In the genomic region with DNA sequence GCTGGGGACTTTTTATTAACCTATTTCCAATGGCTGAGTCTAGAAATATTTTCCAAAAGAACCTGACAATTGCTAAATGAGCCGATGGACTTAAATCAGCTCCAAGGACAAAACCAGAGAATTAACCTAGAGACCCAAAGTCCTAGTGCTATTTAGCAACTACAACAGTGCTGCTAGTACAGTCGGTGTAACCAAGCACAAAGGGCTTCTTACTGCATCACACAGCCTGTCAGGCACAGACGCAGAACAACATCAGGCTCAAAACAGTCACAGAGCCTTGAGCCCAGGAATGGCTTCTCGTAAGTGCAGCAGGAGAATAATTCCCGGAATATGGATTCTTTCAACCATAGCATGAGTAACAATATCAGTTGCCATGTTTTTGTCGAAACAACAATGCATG, we compare ENCODE assay signal across 1 cellular context.
TF ChIP-seq lines count a peak whose summit lies in the region.

No MANE protein-coding gene starts in this region.

TF ChIP-seq in liver, 16 proteins besides CTCF, POLR2A, EP300 and RAD21 (continued from another document):
- TF ChIP-seq, protein P1, sequence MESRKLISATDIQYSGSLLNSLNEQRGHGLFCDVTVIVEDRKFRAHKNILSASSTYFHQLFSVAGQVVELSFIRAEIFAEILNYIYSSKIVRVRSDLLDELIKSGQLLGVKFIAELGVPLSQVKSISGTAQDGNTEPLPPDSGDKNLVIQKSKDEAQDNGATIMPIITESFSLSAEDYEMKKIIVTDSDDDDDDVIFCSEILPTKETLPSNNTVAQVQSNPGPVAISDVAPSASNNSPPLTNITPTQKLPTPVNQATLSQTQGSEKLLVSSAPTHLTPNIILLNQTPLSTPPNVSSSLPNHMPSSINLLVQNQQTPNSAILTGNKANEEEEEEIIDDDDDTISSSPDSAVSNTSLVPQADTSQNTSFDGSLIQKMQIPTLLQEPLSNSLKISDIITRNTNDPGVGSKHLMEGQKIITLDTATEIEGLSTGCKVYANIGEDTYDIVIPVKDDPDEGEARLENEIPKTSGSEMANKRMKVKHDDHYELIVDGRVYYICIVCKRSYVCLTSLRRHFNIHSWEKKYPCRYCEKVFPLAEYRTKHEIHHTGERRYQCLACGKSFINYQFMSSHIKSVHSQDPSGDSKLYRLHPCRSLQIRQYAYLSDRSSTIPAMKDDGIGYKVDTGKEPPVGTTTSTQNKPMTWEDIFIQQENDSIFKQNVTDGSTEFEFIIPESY (IDR thresholded peaks at IDR 0.05): no peak
